8 cellular contexts compared by ENCODE assay signal in genomic region chr5:123430441-123430840, GRCh38. TPM values are rescaled to one million over a fixed set of nuclear protein-coding genes. Genes with fewer than 3 reads are reported as not detected.
A peak's percentile ranks its signal among the peaks of the same experiment; 100 is the strongest.
DNase-seq lines count a peak whose midpoint lies in the region; ATAC-seq and TF ChIP-seq lines count a peak whose summit lies in the region.
"Not testable (repeated sequence)": the region's sequence is repeated elsewhere in the genome, so short reads cannot be mapped to it uniquely, and the experiment has no call there.

No MANE protein-coding gene starts in this region.

- not testable (repeated sequence) for ATAC-seq in right lobe of liver; upper lobe of left lung (ENCODE audit: low FRiP score in 2 of 2)

- H3K27ac ChIP-seq in A673 (ENCODE audit: low read depth, low read length, poor library complexity, severe bottlenecking) (peak overlapping the region; percentile 80), GM23248 (peak overlapping the region; percentile 75), RWPE1 (peak overlapping the region; percentile 99), epithelial cell of prostate (peak overlapping the region; percentile 95), right lobe of liver (peak overlapping the region in 2 of 3 donors; percentile 43 to 81), upper lobe of left lung (peak overlapping the region; percentile 37 to 82 (median 51))
- H3K27ac ChIP-seq in trophoblast cell (ENCODE audit: low read depth, low read length) = not testable (repeated sequence)

- not testable (repeated sequence) for H3K18ac ChIP-seq in trophoblast cell (ENCODE audit: low read length)

- not testable (repeated sequence) for H3K4me1 Mint-ChIP-seq in activated naive CD8-positive, alpha-beta T cell treated with anti-CD3 and anti-CD28 coated beads for 36 hours

- H3K79me1 ChIP-seq in trophoblast cell (ENCODE audit: low read length) = not testable (repeated sequence)

- not testable (repeated sequence) for H3K79me2 ChIP-seq in GM23248 (ENCODE audit: insufficient read depth); trophoblast cell (ENCODE audit: control insufficient read depth, insufficient read depth, low read length, poor library complexity)

- peak overlapping the region; percentile 74 for H3K27ac Mint-ChIP-seq in activated naive CD8-positive, alpha-beta T cell treated with anti-CD3 and anti-CD28 coated beads for 36 hours

- intact Hi-C loops in A673 (cut with micrococcal nuclease; ENCODE audit: unreplicated experiment); right lobe of liver (cut with DNase I): not testable (repeated sequence)

- H3K4ac ChIP-seq in trophoblast cell (ENCODE audit: low read depth, low read length) = not testable (repeated sequence)

- H3K9ac ChIP-seq in GM23248 = peak overlapping the region; percentile 56
- H3K9ac ChIP-seq in trophoblast cell (ENCODE audit: low read length) = not testable (repeated sequence)

- H4K91ac ChIP-seq in trophoblast cell (ENCODE audit: low read depth, low read length) = not testable (repeated sequence)

- not testable (repeated sequence) for H3F3A ChIP-seq in GM23248 (ENCODE audit: insufficient read depth)

- H2BK120ac ChIP-seq in trophoblast cell (ENCODE audit: insufficient read depth, low read length, poor library complexity) = peak overlapping the region; percentile 51

- TF ChIP-seq POLR2A in right lobe of liver (IDR thresholded peaks at IDR 0.05); upper lobe of left lung (IDR thresholded peaks at IDR 0.05): not testable (repeated sequence)

- H3K27me3 ChIP-seq in A673 (replicated peaks; ENCODE audit: insufficient read depth, low read depth, low read length, poor library complexity); GM23248 (replicated peaks; ENCODE audit: insufficient read depth); right lobe of liver; trophoblast cell (ENCODE audit: insufficient read depth, low read length); upper lobe of left lung: not testable (repeated sequence)

- in situ Hi-C loops in GM23248 (cut with MboI) = not testable (repeated sequence)

- H2BK12ac ChIP-seq in trophoblast cell (ENCODE audit: low read length) = not testable (repeated sequence)

- not testable (repeated sequence) for TF ChIP-seq CTCF in A673 (conservative IDR thresholded peaks at IDR 0.05; ENCODE audit: low read depth, low read length); RWPE1 (conservative IDR thresholded peaks at IDR 0.05; ENCODE audit: low read depth); right lobe of liver (IDR thresholded peaks at IDR 0.05); upper lobe of left lung (IDR thresholded peaks at IDR 0.05)

- not testable (repeated sequence) for H3K4me3 Mint-ChIP-seq in activated naive CD8-positive, alpha-beta T cell treated with anti-CD3 and anti-CD28 coated beads for 36 hours

- peak overlapping the region; percentile 73 for H2AFZ ChIP-seq in GM23248
- H2AFZ ChIP-seq in trophoblast cell (ENCODE audit: insufficient read depth, low read length, poor library complexity) = not testable (repeated sequence)

- CTCF ChIA-PET in A673 (lab: Charles Lee); RWPE1 (lab: Yijun Ruan, JAX): not testable (repeated sequence)

- not testable (repeated sequence) for H3K14ac ChIP-seq in trophoblast cell (ENCODE audit: low read length)

- H2AK5ac ChIP-seq in trophoblast cell (ENCODE audit: low read length) = not testable (repeated sequence)

- not testable (repeated sequence) for DNase-seq in A673 (ENCODE audit: low spot score); GM23248; RWPE1 (ENCODE audit: low spot score); activated naive CD8-positive, alpha-beta T cell treated with anti-CD3 and anti-CD28 coated beads for 36 hours; epithelial cell of prostate (ENCODE audit: low read depth, low spot score); right lobe of liver; trophoblast cell
- DNase-seq in upper lobe of left lung = peak in 1 of 2 donors; percentile 72

- 93 to 95% methylated on average over 3 to 26 of the region's 32 CpGs for WGBS in GM23248 (ENCODE audit: low coverage in 1 of 2, low lambda C conversion rate in 2 of 2, missing lambda C conversion rate in 2 of 2), 2 experiments
- no CpG with 5 or more reads among the region's 32 CpGs for WGBS in right lobe of liver (ENCODE audit: insufficient coverage, low coverage, low lambda C conversion rate, missing lambda C conversion rate)
- WGBS in trophoblast cell (ENCODE audit: extremely low coverage, insufficient coverage, insufficient read length) = no CpG with 5 or more reads among the region's 32 CpGs
- WGBS in upper lobe of left lung, 2 donors = 80 to 94% methylated on average over 1 to 17 of the region's 32 CpGs

- H3K23ac ChIP-seq in trophoblast cell (ENCODE audit: low read length) = not testable (repeated sequence)

- not testable (repeated sequence) for H3K4me3 ChIP-seq in A673 (ENCODE audit: low read depth, low read length, poor library complexity, severe bottlenecking); GM23248; right lobe of liver; trophoblast cell (ENCODE audit: low read depth, low read length); upper lobe of left lung

- not testable (repeated sequence) for H2BK5ac ChIP-seq in trophoblast cell (ENCODE audit: low read depth, low read length, poor library complexity)

- not testable (repeated sequence) for H3K9me3 ChIP-seq in A673 (ENCODE audit: low read depth, low read length, poor library complexity, severe bottlenecking); GM23248 (ENCODE audit: low read depth); right lobe of liver; trophoblast cell (ENCODE audit: insufficient read depth, low read depth, low read length); upper lobe of left lung

- not testable (repeated sequence) for H3K36me3 Mint-ChIP-seq in activated naive CD8-positive, alpha-beta T cell treated with anti-CD3 and anti-CD28 coated beads for 36 hours

- H3K4me1 ChIP-seq in A673 (ENCODE audit: insufficient read depth, low read length, poor library complexity, severe bottlenecking) (peaks cover 14% of the 10 kb centered on the region), GM23248 (ENCODE audit: insufficient read depth) (peaks cover 19% of the 10 kb centered on the region), right lobe of liver (peaks cover 0 to 21% (median 9%) of the 10 kb centered on the region in 4 donors)
- H3K4me1 ChIP-seq in trophoblast cell (ENCODE audit: control insufficient read depth in 1 of 2, insufficient read depth in 2 of 2, low read length in 2 of 2); upper lobe of left lung: not testable (repeated sequence)

- peak overlapping the region; percentile 62 for H4K8ac ChIP-seq in trophoblast cell (ENCODE audit: low read depth, low read length)

- H3K4me2 ChIP-seq in GM23248 (ENCODE audit: unreplicated experiment); trophoblast cell (ENCODE audit: low read length): not testable (repeated sequence)

- not testable (repeated sequence) for H4K12ac ChIP-seq in trophoblast cell (ENCODE audit: low read depth, low read length)

- H3K27me3 Mint-ChIP-seq in activated naive CD8-positive, alpha-beta T cell treated with anti-CD3 and anti-CD28 coated beads for 36 hours = not testable (repeated sequence)

- POLR2A ChIA-PET in A673 (lab: Charles Lee; ENCODE audit: low non-redundant PET) = not testable (repeated sequence)
- POLR2A ChIA-PET in RWPE1 (lab: Yijun Ruan, JAX; ENCODE audit: low non-redundant PET) = interaction anchor here (1.0 to 1.2 kb wide), 2 partner anchors 8 to 81 kb away, joined by 3 read pairs; partner anchors contain the start of gene CSNK1G3

- not testable (repeated sequence) for BruUV-seq in A673 (replicated peaks; lab: Mats Ljungman, UMichigan)

- TF ChIP-seq EP300 in upper lobe of left lung (IDR thresholded peaks at IDR 0.05) = not testable (repeated sequence)

- H3K36me3 ChIP-seq in A673 (ENCODE audit: insufficient read depth, low read length, poor library complexity, severe bottlenecking); GM23248 (ENCODE audit: low read depth); right lobe of liver; trophoblast cell (ENCODE audit: control insufficient read depth in 1 of 2, insufficient read depth in 2 of 2, low read length in 2 of 2); upper lobe of left lung: not testable (repeated sequence)

- not testable (repeated sequence) for H3K9me3 Mint-ChIP-seq in activated naive CD8-positive, alpha-beta T cell treated with anti-CD3 and anti-CD28 coated beads for 36 hours

- H3K9me2 ChIP-seq in GM23248 (ENCODE audit: insufficient read depth) = not testable (repeated sequence)

- H4K20me1 ChIP-seq in GM23248 (ENCODE audit: insufficient read depth) = not testable (repeated sequence)

RNA-seq across cellular contexts. Expression of gene CEP120, which starts 7.2 kb away (rescaled TPM):
- total RNA-seq in A673 (2021) = 25.5 and 25.7 TPM in 2 replicates
- total RNA-seq in GM23248 (2014; rRNA removed; shearing (Covaris generic)) = 16.4 and 19.3 TPM in 2 replicates
- polyA plus RNA-seq in GM23248 (2016; fragmentation: Nextera tagmentation; extraction: Ambion mirVana) = 7.3 and 7.5 TPM in 2 replicates
- 10 to 100 TPM; 19.1 to 21.1 TPM for total RNA-seq in activated naive CD8-positive, alpha-beta T cell treated with anti-CD3 and anti-CD28 coated beads for 36 hours
- 10 to 100 TPM in 1 of 6 experiments, 1 to 10 TPM in 5; 5.7 to 12.7 (median 7.1) TPM for total RNA-seq in right lobe of liver
- 8.2 and 8.3 TPM in 2 replicates for polyA plus RNA-seq in trophoblast cell (2013)
- 10 to 100 TPM; 13.2 to 43.0 (median 22.1) TPM for total RNA-seq in upper lobe of left lung
